8 cellular contexts compared by ENCODE assay signal in genomic region chr3:156382458-156383346, GRCh38.
DNase-seq lines count a peak whose midpoint lies in the region; ATAC-seq, FAIRE-seq and TF ChIP-seq lines count a peak whose summit lies in the region.

No MANE protein-coding gene starts in this region.

- peak; percentile 59 to 67 for TF ChIP-seq RAD21 in A549 (conservative IDR thresholded peaks at IDR 0.05 in 1 of 2, IDR thresholded peaks at IDR 0.05 in 1 of 2)

- H3K4me3 ChIP-seq in A549 (no peak overlapping the region), Panc1 (ENCODE audit: low read depth in 2 of 2, low read length in 2 of 2) (no peak overlapping the region), endothelial cell of umbilical vein (replicated peaks in 1 of 3; ENCODE audit: insufficient read depth in 1 of 3, low read depth in 1 of 3, low read length in 3 of 3) (no peak overlapping the region), retinal pigment epithelial cell (ENCODE audit: low read length) (no peak overlapping the region)

- no peaks in the 10 kb centered on the region for H3K9me3 ChIP-seq in A549
- no peaks in the 10 kb centered on the region for H3K9me3 ChIP-seq in Panc1 (ENCODE audit: control insufficient read depth, insufficient read depth, low read depth, low read length)
- H3K9me3 ChIP-seq in endothelial cell of umbilical vein (replicated peaks; ENCODE audit: control insufficient read depth, insufficient read depth, low read length), result no peaks in the 10 kb centered on the region

- FAIRE-seq in A549 (lab: Jason Lieb, UNC) (no peak), endothelial cell of umbilical vein (lab: Jason Lieb, UNC) (peak; percentile 67)

- TF ChIP-seq CTCF in A549 (IDR thresholded peaks at IDR 0.05), result peak; percentile 50
- TF ChIP-seq CTCF in Panc1 (IDR thresholded peaks at IDR 0.05), result peak; percentile 82
- TF ChIP-seq CTCF in endothelial cell of umbilical vein (IDR thresholded peaks at IDR 0.05; ENCODE audit: extremely low read depth in 1 of 2, insufficient read depth in 1 of 2, low read depth in 1 of 2, low read length in 2 of 2), result peak; percentile 76 to 84
- peak; percentile 81 for TF ChIP-seq CTCF in retinal pigment epithelial cell (conservative IDR thresholded peaks at IDR 0.05; ENCODE audit: low read depth, low read length)

- DNase-seq in A549 (ENCODE audit: low read depth in 1 of 2, low spot score in 1 of 2) (peak; percentile 47 to 53), EL (peak; percentile 44), Panc1 (ENCODE audit: low read depth, low spot score) (peak; percentile 17), endothelial cell of umbilical vein (ENCODE audit: low read depth, low spot score) (peak; percentile 49), retinal pigment epithelial cell (ENCODE audit: low read depth) (no peak)

- BruUV-seq in Panc1 (replicated peaks; lab: Mats Ljungman, UMichigan) (no TSS peak), endothelial cell of umbilical vein (replicated peaks; lab: Mats Ljungman, UMichigan) (no TSS peak)

- POLR2A ChIA-PET in A549 (lab: Yijun Ruan, JAX) (no interaction called here), Panc1 (lab: Charles Lee) (no interaction called here), endothelial cell of umbilical vein (lab: Charles Lee) (interaction anchor here (1.3 kb wide), 1 partner anchor 208 kb away, joined by 4 read pairs; no protein-coding TSS in a partner anchor)

- no peak overlapping the region for H2AFZ ChIP-seq in endothelial cell of umbilical vein (ENCODE audit: low read depth, low read length)

- no peak for TF ChIP-seq POLR2A in A549 (IDR thresholded peaks at IDR 0.05; ENCODE audit: low read length)
- no peak for TF ChIP-seq POLR2A in endothelial cell of umbilical vein (IDR thresholded peaks at IDR 0.05; ENCODE audit: low read depth, low read length)

- CTCF ChIA-PET in A549 (lab: Yijun Ruan, JAX), result interaction anchor here (0.5 to 3.2 kb wide), 21 partner anchors 10 to 389 kb away, joined by 3 to 41 read pairs (median 4); no protein-coding TSS in a partner anchor
- CTCF ChIA-PET in Panc1 (lab: Charles Lee), result interaction anchor here (0.5 to 2.7 kb wide), 3 partner anchors 19 to 234 kb away, joined by 3 to 14 read pairs (median 3); no protein-coding TSS in a partner anchor
- CTCF ChIA-PET in endothelial cell of umbilical vein (lab: Charles Lee), result interaction anchor here (0.6 to 9.3 kb wide), 63 partner anchors 9 to 755 kb away, joined by 3 to 424 read pairs (median 4); no protein-coding TSS in a partner anchor

- ATAC-seq in A549 (peak; percentile 85 to 96), HG02798 (IDR thresholded peaks at IDR 0.05; ENCODE audit: poor library complexity, unreplicated experiment) (peak; percentile 80), Panc1 (peak; percentile 85), HG02763 (IDR thresholded peaks at IDR 0.05; ENCODE audit: unreplicated experiment) (no peak), GM18909 (IDR thresholded peaks at IDR 0.05; ENCODE audit: poor library complexity, unreplicated experiment) (no peak)

- 33% methylated on average over 7 of the region's 9 CpGs for WGBS in A549 (ENCODE audit: missing lambda C conversion rate)

- no peaks in the 10 kb centered on the region for H3K79me2 ChIP-seq in endothelial cell of umbilical vein (ENCODE audit: control insufficient read depth, insufficient read depth, low read length)

- in situ Hi-C loops in Panc1 (cut with HindIII; ENCODE audit: low pct_unique_long_range_greater_than_20kb, low sequenced_read_pairs), result no loop called here

- H3K4me2 ChIP-seq in A549 (no peak overlapping the region), endothelial cell of umbilical vein (ENCODE audit: insufficient read depth, low read length) (no peak overlapping the region)

- intact Hi-C loops in Panc1 (cut with micrococcal nuclease; ENCODE audit: unreplicated experiment), result loop anchor here (1.0 kb wide), 1 partner anchor 231 kb away; no protein-coding TSS in a partner anchor
- intact Hi-C loops in endothelial cell of umbilical vein (cut with micrococcal nuclease), result loop anchor here (1.0 to 5.0 kb wide), 4 partner anchors 127 to 755 kb away; no protein-coding TSS in a partner anchor

- H3K4me1 ChIP-seq in A549, result no peaks in the 10 kb centered on the region
- H3K4me1 ChIP-seq in Panc1 (ENCODE audit: control insufficient read depth, insufficient read depth, low read length), result no peaks in the 10 kb centered on the region
- H3K4me1 ChIP-seq in endothelial cell of umbilical vein (ENCODE audit: control insufficient read depth, extremely low read depth, insufficient read depth, low read length), result no peaks in the 10 kb centered on the region

- H3K9ac ChIP-seq in endothelial cell of umbilical vein (replicated peaks; ENCODE audit: extremely low read depth, insufficient read depth, low read length), result no peak overlapping the region

- no peak overlapping the region for H3K27ac ChIP-seq in A549
- H3K27ac ChIP-seq in Panc1 (ENCODE audit: low read length), result no peak overlapping the region
- H3K27ac ChIP-seq in endothelial cell of umbilical vein (ENCODE audit: insufficient read depth, low read depth, low read length), result no peak overlapping the region

- no peaks in the 10 kb centered on the region for H3K9me1 ChIP-seq in endothelial cell of umbilical vein (replicated peaks; ENCODE audit: control insufficient read depth, extremely low read depth, insufficient read depth, low read length)

- dilution Hi-C loops in endothelial cell of umbilical vein (cut with MboI; ENCODE audit: extremely low pct_ligation_motif_present, low sequenced_read_pairs), result no loop called here

- H4K20me1 ChIP-seq in endothelial cell of umbilical vein (replicated peaks; ENCODE audit: control insufficient read depth, extremely low read depth, insufficient read depth, low read length), result no peaks in the 10 kb centered on the region

- TF ChIP-seq EP300 in A549 (IDR thresholded peaks at IDR 0.05), result no peak

- H3K27me3 ChIP-seq in Panc1 (ENCODE audit: control insufficient read depth, insufficient read depth, low read length) (peaks cover 27% of the 10 kb centered on the region; the same call in 1 of the 2 replicates), endothelial cell of umbilical vein (ENCODE audit: control insufficient read depth in 2 of 2, insufficient read depth in 2 of 2, low read length in 2 of 2) (no peaks in the 10 kb centered on the region)

- no peaks in the 10 kb centered on the region for H3K36me3 ChIP-seq in Panc1 (ENCODE audit: control insufficient read depth, insufficient read depth, low read length)
- H3K36me3 ChIP-seq in endothelial cell of umbilical vein (ENCODE audit: control insufficient read depth in 2 of 2, extremely low read depth in 1 of 2, insufficient read depth in 2 of 2, low read length in 2 of 2), result no peaks in the 10 kb centered on the region

TF ChIP-seq in A549, 52 proteins besides CTCF, POLR2A, EP300 and RAD21:
- TF ChIP-seq SMC3 (IDR thresholded peaks at IDR 0.05) (peak; percentile 67), NPAS2 (CRISPR knock-in tag; IDR thresholded peaks at IDR 0.05; ENCODE audit: borderline replicate concordance) (no peak)

TF ChIP-seq in endothelial cell of umbilical vein, 7 proteins besides CTCF, POLR2A, EP300 and RAD21:
- TF ChIP-seq EZH2 (IDR thresholded peaks at IDR 0.05; ENCODE audit: borderline replicate concordance, low read depth, low read length, severe bottlenecking) (no peak), FOS (IDR thresholded peaks at IDR 0.05; ENCODE audit: borderline replicate concordance, insufficient read depth, low read length) (no peak), MAX (IDR thresholded peaks at IDR 0.05; ENCODE audit: insufficient read depth, insufficient read length) (no peak), MYC (IDR thresholded peaks at IDR 0.05; ENCODE audit: low read depth, low read length) (no peak), GATA2 (IDR thresholded peaks at IDR 0.05; ENCODE audit: insufficient read depth, insufficient read length, low read depth, low read length) (no peak), JUN (IDR thresholded peaks at IDR 0.05; ENCODE audit: borderline replicate concordance, insufficient read depth, insufficient read length, low read depth) (no peak), POLR2AphosphoS5 (IDR thresholded peaks at IDR 0.05; ENCODE audit: insufficient read depth, low read depth, low read length) (no peak)

Comparison
In these comparisons a context has a peak if more than half of its experiments do, and no peak if none do; other contexts are left out.
1. ATAC-seq: peak in A549 (2 of 2), HG02798 (single experiment) and Panc1 (single experiment); none in HG02763 (single experiment) and GM18909 (single experiment).
2. Peak in every context shown above with its lines, with median percentiles within 50 percentile points of each other: CTCF ChIP-seq.